Comparison of ENCODE assay signal across 10 cellular contexts in the genomic region with DNA sequence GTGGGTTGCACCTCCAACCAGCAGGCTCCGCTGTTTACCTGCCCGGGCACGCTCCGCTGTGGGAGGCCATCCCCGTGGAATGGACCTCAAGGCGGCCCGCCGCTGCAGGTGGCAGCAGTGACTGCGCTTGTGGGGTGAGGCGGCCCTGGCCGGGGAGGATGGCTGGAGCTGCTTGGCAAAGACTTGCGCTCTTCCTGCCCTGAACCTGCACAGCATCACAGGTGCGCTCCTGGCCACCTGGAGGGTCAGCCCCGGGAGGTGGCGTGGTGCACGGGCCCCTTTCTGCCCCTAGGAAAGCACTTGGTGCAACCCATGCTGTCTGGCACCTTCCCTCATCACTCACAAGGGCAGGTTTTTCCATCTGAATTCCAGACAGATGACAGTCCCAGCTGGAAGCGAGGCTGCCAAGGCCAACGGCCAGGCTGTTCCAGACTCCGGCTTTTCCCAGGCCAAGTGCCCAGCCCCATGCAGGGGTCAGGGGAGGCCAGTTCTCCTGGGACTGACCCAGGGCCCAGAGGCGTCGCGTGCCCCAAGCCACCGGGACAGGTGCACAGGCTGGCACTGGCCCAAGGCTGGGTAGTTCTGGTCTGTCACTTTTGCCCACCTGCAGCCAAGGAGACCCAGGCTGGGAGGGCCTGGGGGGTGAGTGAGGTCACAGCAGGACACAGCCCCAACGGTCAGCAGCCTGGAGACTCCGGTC. TPM values are rescaled to one million over a fixed set of nuclear protein-coding genes. Genes with fewer than 3 reads are reported as not detected.
DNase-seq lines count a peak whose midpoint lies in the region; ATAC-seq, FAIRE-seq and TF ChIP-seq lines count a peak whose summit lies in the region.
"Had no signal": no experiment of that assay in that cellular context is flagged by ENCODE, and none has a peak within 500 bp of the region (broad histone marks: within the 10 kb centered on the region; RNA-seq: fewer than 3 reads in every experiment).

No MANE protein-coding gene starts in this region.

- H3K4me3 Mint-ChIP-seq in H9, result no peak overlapping the region

- TF ChIP-seq CTCF in H9 (conservative IDR thresholded peaks at IDR 0.05), result peak; percentile 33; the same call in 2 of the 3 replicates
- TF ChIP-seq CTCF in esophagus muscularis mucosa (IDR thresholded peaks at IDR 0.05), result no peak

- H3K79me2 ChIP-seq in H9 (ENCODE audit: insufficient read depth, low read length), result no peaks in the 10 kb centered on the region

- H3K27ac ChIP-seq in H9 (ENCODE audit: insufficient read length, low read depth, low read length) (no peak overlapping the region), esophagus muscularis mucosa (replicated peaks in 1 of 4) (peak overlapping the region; percentile 38 to 54 (median 46)), small intestine (ENCODE audit: low read depth in 1 of 2, low read length in 1 of 2) (no peak overlapping the region)

- TF ChIP-seq POLR2A in esophagus muscularis mucosa (IDR thresholded peaks at IDR 0.05; ENCODE audit: low read depth), result no peak

- peaks cover 22% of the 10 kb centered on the region for H3K27me3 Mint-ChIP-seq in H9 (ENCODE audit: low read depth)

- ATAC-seq in GM19397 (IDR thresholded peaks at IDR 0.05; ENCODE audit: unreplicated experiment) (no peak), GM21737 (IDR thresholded peaks at IDR 0.05; ENCODE audit: unreplicated experiment) (no peak)
- ATAC-seq: activated naive CD4-positive, alpha-beta T cell treated with anti-CD3 and anti-CD28 coated beads, Interleukin-2, amount 50 U/mL, for 72 hours had no signal

- H3K18ac ChIP-seq in H9 (ENCODE audit: insufficient read length, low read depth, low read length), result no peak overlapping the region

- no peak overlapping the region for H2BK5ac ChIP-seq in H9 (ENCODE audit: insufficient read length, low read length)

- H3K56ac ChIP-seq in H9 (ENCODE audit: insufficient read length, low read depth, low read length), result no peak overlapping the region

- no peaks in the 10 kb centered on the region for H3K9me3 ChIP-seq in H9 (ENCODE audit: control insufficient read depth, low read depth, low read length)
- H3K9me3 ChIP-seq in esophagus muscularis mucosa, result no peaks in the 10 kb centered on the region
- no peaks in the 10 kb centered on the region for H3K9me3 ChIP-seq in small intestine (ENCODE audit: control insufficient read depth, low read depth)

- no peak overlapping the region for H2BK120ac ChIP-seq in H9 (ENCODE audit: low read depth, low read length, poor library complexity, severe bottlenecking)

- no peak overlapping the region for H2BK15ac ChIP-seq in H9 (ENCODE audit: low read depth, low read length)

- H4K5ac ChIP-seq in H9 (ENCODE audit: insufficient read length, low read depth, low read length), result no peak overlapping the region

- H3K36me3 ChIP-seq in esophagus muscularis mucosa (no peaks in the 10 kb centered on the region), small intestine (ENCODE audit: control insufficient read depth in 2 of 2, insufficient read depth in 2 of 2, low read length in 2 of 2) (no peaks in the 10 kb centered on the region)

- DNase-seq in H9 (peak; percentile 64), NCI-H345 (lab: John Stamatoyannopoulos, UW) (peak; percentile 85), esophagus muscularis mucosa (ENCODE audit: extremely low spot score) (no peak), small intestine (peak; percentile 64), activated gamma-delta T cell treated with Interleukin-2 at 50 U/mL for 16 hours (no peak)
- DNase-seq in activated CD4-positive, alpha-beta T cell treated with anti-CD3 and anti-CD28 coated beads, Interleukin-2, amount 50 U/mL, for 4 hours, result no peak

- H3K9me3 Mint-ChIP-seq in H9, result no peaks in the 10 kb centered on the region; a peak in 1 of 5 replicates
- H3K9me3 Mint-ChIP-seq: activated naive CD4-positive, alpha-beta T cell treated with anti-CD3 and anti-CD28 coated beads, Interleukin-2, amount 50 U/mL, for 72 hours had no signal

- H3K23ac ChIP-seq in H9 (ENCODE audit: insufficient read length, low read depth, low read length), result no peak overlapping the region

- no peak overlapping the region for H3T11ph ChIP-seq in H9 (ENCODE audit: low read length)

- no peak overlapping the region for H3K14ac ChIP-seq in H9 (ENCODE audit: insufficient read depth, low read length)

- FAIRE-seq in small intestine (lab: Jason Lieb, UNC), result no peak

- H3K27ac Mint-ChIP-seq in H9, result no peak overlapping the region
- H3K27ac Mint-ChIP-seq: activated naive CD4-positive, alpha-beta T cell treated with anti-CD3 and anti-CD28 coated beads, Interleukin-2, amount 50 U/mL, for 72 hours had no signal

- H2AK5ac ChIP-seq in H9 (ENCODE audit: insufficient read length, low read length), result no peak overlapping the region

- H3K36me3 Mint-ChIP-seq in H9 (ENCODE audit: insufficient read depth in 1 of 3, low read depth in 3 of 3), result no peaks in the 10 kb centered on the region; a peak in 1 of 7 replicates
- H3K36me3 Mint-ChIP-seq: activated naive CD4-positive, alpha-beta T cell treated with anti-CD3 and anti-CD28 coated beads, Interleukin-2, amount 50 U/mL, for 72 hours had no signal

- no peaks in the 10 kb centered on the region for H3K27me3 ChIP-seq in H9 (ENCODE audit: insufficient read depth, low read length)
- H3K27me3 ChIP-seq in esophagus muscularis mucosa, result peaks cover 0 to 79% (median 26%) of the 10 kb centered on the region in 4 donors
- peaks cover 2 to 3% of the 10 kb centered on the region in 2 donors for H3K27me3 ChIP-seq in small intestine (ENCODE audit: control insufficient read depth in 2 of 2, insufficient read depth in 2 of 2, low read length in 2 of 2)

- H2BK12ac ChIP-seq in H9 (ENCODE audit: insufficient read length, low read depth, low read length), result no peak overlapping the region

- no peak overlapping the region for H4K8ac ChIP-seq in H9 (replicated peaks; ENCODE audit: insufficient read length, low read depth, low read length)

- H3K4me2 ChIP-seq in H9 (ENCODE audit: insufficient read depth, insufficient read length, low read length), result no peak overlapping the region

- no peaks in the 10 kb centered on the region for H3K4me1 ChIP-seq in H9 (ENCODE audit: insufficient read depth, low read length)
- peaks cover 14 to 40% (median 29%) of the 10 kb centered on the region in 4 donors for H3K4me1 ChIP-seq in esophagus muscularis mucosa
- peaks cover 0 to 2% of the 10 kb centered on the region in 2 donors for H3K4me1 ChIP-seq in small intestine (ENCODE audit: control insufficient read depth in 2 of 2, insufficient read depth in 1 of 2, low read depth in 1 of 2, low read length in 1 of 2)

- H3K9ac ChIP-seq in H9 (ENCODE audit: extremely low read depth, insufficient read length, low read length), result no peak overlapping the region

- no peak for TF ChIP-seq EP300 in esophagus muscularis mucosa (IDR thresholded peaks at IDR 0.05)

- H2BK20ac ChIP-seq in H9 (ENCODE audit: low read depth, low read length, poor library complexity, severe bottlenecking), result no peak overlapping the region

- H2AFZ ChIP-seq in H9 (ENCODE audit: low read length), result no peak overlapping the region

- H4K20me1 ChIP-seq in H9 (ENCODE audit: control insufficient read depth, insufficient read depth, insufficient read length), result no peaks in the 10 kb centered on the region

- intact Hi-C loops in esophagus muscularis mucosa (cut with DNase I), result no loop called here

- no peak overlapping the region for H4K91ac ChIP-seq in H9 (ENCODE audit: insufficient read length, low read depth, low read length)

- H3K4me3 ChIP-seq in esophagus muscularis mucosa, result no peak overlapping the region
- no peak overlapping the region for H3K4me3 ChIP-seq in small intestine (ENCODE audit: low read depth in 1 of 2, low read length in 2 of 2)

- no peak overlapping the region for H3K4ac ChIP-seq in H9 (ENCODE audit: low read depth, low read length)

- WGBS in H9 (ENCODE audit: extremely low coverage, insufficient read length, low lambda C conversion rate), result no CpG with 5 or more reads among the region's 25 CpGs
- WGBS in esophagus muscularis mucosa, result 15% methylated on average over 5 of the region's 25 CpGs
- WGBS in small intestine, 3 donors, result 6 to 40% (median 22%) methylated on average over 25 of the region's 25 CpGs

- no peaks in the 10 kb centered on the region for H3K79me1 ChIP-seq in H9 (ENCODE audit: insufficient read depth, low read depth, low read length, poor library complexity, severe bottlenecking)

- no peaks in the 10 kb centered on the region for H3K23me2 ChIP-seq in H9 (ENCODE audit: insufficient read length, low read depth, low read length, poor library complexity, severe bottlenecking)

- peaks cover 6 to 16% of the 10 kb centered on the region in 2 experiments for H3K4me1 Mint-ChIP-seq in H9

RNA-seq across cellular contexts. Expression of a gene that starts 13.3 kb away (rescaled TPM):
- total RNA-seq in H9 (2021) (0.75 and 0.94 TPM in 2 replicates), esophagus muscularis mucosa (not detected)
- polyA plus RNA-seq in small intestine, result not detected
- total RNA-seq: lung microvascular endothelial cell had no signal

RNA-seq across cellular contexts. Expression of a gene that starts 25.8 kb away (rescaled TPM):
- total RNA-seq in H9 (2021) (1.4 and 1.5 TPM in 2 replicates), esophagus muscularis mucosa (not detected)
- polyA plus RNA-seq in small intestine, result under 1 TPM in 1 of 3 donors, not detected in 2; 0.07 TPM
- total RNA-seq: lung microvascular endothelial cell had no signal

RNA-seq across cellular contexts. Expression of a gene that starts 33.3 kb away (rescaled TPM):
- 23.2 and 24.1 TPM in 2 replicates for total RNA-seq in H9 (2021)
- 10 to 100 TPM; 15.7 to 27.1 (median 20.6) TPM for total RNA-seq in esophagus muscularis mucosa
- polyA plus RNA-seq in small intestine, result 100 to 1,000 TPM in 2 of 3 donors, 10 to 100 TPM in 1; 40.8 to 254 (median 207) TPM

RNA-seq across cellular contexts. Expression of a gene that starts 33.5 kb away (rescaled TPM):
- 25.4 and 27.8 TPM in 2 replicates for total RNA-seq in H9 (2021)
- 10 to 100 TPM; 21.6 to 35.3 (median 28.5) TPM for total RNA-seq in esophagus muscularis mucosa
- 10 to 100 TPM in 1 of 3 donors, 1 to 10 TPM in 2; 7.8 to 21.1 (median 8.1) TPM for polyA plus RNA-seq in small intestine

RNA-seq across cellular contexts. Expression of a gene that starts 51.3 kb away (rescaled TPM):
- total RNA-seq in H9 (2021), result 0.28 and 0.70 TPM in 2 replicates
- 10 to 100 TPM in 3 of 4 donors, 1 to 10 TPM in 1; 10.0 to 41.1 (median 22.2) TPM for total RNA-seq in esophagus muscularis mucosa
- polyA plus RNA-seq in small intestine, result 10 to 100 TPM; 14.0 to 81.9 (median 38.2) TPM

Comparison
In these comparisons a context has a peak if more than half of its experiments do, and no peak if none do; other contexts are left out.
1. DNase-seq: peak in H9 (single experiment), NCI-H345 (single experiment) and small intestine (single experiment); none in esophagus muscularis mucosa (single experiment), activated CD4-positive, alpha-beta T cell treated with anti-CD3 and anti-CD28 coated beads, Interleukin-2, amount 50 U/mL, for 4 hours (0 of 2) and activated gamma-delta T cell treated with Interleukin-2 at 50 U/mL for 16 hours (single experiment).
2. H3K27ac ChIP-seq: peak in esophagus muscularis mucosa (4 of 4); none in H9 (single experiment) and small intestine (0 of 2).